ENCODE assay signal across 22 cellular contexts in the genomic region with DNA sequence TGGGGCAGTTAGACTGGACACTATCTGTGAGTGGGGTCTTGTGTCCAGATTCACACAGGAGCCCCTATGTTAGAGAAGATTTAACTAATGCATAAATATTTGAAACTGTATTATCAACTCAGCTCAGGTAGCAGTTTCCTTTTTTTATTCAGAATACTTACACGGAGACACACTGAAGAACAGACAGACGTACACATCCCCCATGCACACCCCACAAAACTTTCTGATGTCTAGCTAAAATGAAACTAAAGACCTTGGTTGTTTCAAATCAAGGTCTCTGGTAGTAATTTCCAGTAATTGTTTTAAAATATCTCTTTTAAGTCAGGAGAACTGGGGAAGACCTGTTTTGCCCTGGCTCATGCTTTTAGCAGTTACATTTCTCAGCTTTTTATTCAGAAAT. TPM values are rescaled to one million over a fixed set of nuclear protein-coding genes. Genes with fewer than 3 reads are reported as not detected.
DNase-seq lines count a peak whose midpoint lies in the region; ATAC-seq and TF ChIP-seq lines count a peak whose summit lies in the region.
"Had no signal": no experiment of that assay in that cellular context is flagged by ENCODE, and none has a peak within 500 bp of the region (broad histone marks: within the 10 kb centered on the region; RNA-seq: fewer than 3 reads in every experiment).

No MANE protein-coding gene starts in this region.

- H3K9me3 ChIP-seq in CD8-positive, alpha-beta T cell (ENCODE audit: low read length), result no peaks in the 10 kb centered on the region

- H3K36me3 Mint-ChIP-seq in activated T-cell treated with anti-CD3 and anti-CD28 coated beads, Interleukin-2, amount 50 U/mL, for 72 hours (ENCODE audit: insufficient read depth in 2 of 2), result no peaks in the 10 kb centered on the region
- H3K36me3 Mint-ChIP-seq in CD8-positive, alpha-beta T cell, result peaks cover 2% of the 10 kb centered on the region
- no peaks in the 10 kb centered on the region for H3K36me3 Mint-ChIP-seq in activated CD8-positive, alpha-beta T cell treated with anti-CD3 and anti-CD28 coated beads for 36 hours (ENCODE audit: low read depth)
- peaks cover 0 to 6% (median 4%) of the 10 kb centered on the region in 3 donors for H3K36me3 Mint-ChIP-seq in naive thymus-derived CD8-positive, alpha-beta T cell

- peak; percentile 58 to 66 for ATAC-seq in activated T-cell treated with anti-CD3 and anti-CD28 coated beads, Interleukin-2, amount 50 U/mL, for 72 hours (replicated peaks in 1 of 2)
- ATAC-seq in CD8-positive, alpha-beta T cell, result peak; percentile 38
- ATAC-seq in activated CD8-positive, alpha-beta T cell treated with anti-CD3 and anti-CD28 coated beads for 36 hours, result peak; percentile 45
- ATAC-seq in naive thymus-derived CD8-positive, alpha-beta T cell, result no peak
- ATAC-seq: K562, PC-3 had no signal

- no peaks in the 10 kb centered on the region for H3K27me3 ChIP-seq in CD8-positive, alpha-beta T cell (ENCODE audit: insufficient read depth, low read length)

- no peaks in the 10 kb centered on the region for H3K9me3 Mint-ChIP-seq in activated T-cell treated with anti-CD3 and anti-CD28 coated beads, Interleukin-2, amount 50 U/mL, for 72 hours
- H3K9me3 Mint-ChIP-seq in CD8-positive, alpha-beta T cell, result no peaks in the 10 kb centered on the region
- H3K9me3 Mint-ChIP-seq in activated CD8-positive, alpha-beta T cell treated with anti-CD3 and anti-CD28 coated beads for 36 hours, result no peaks in the 10 kb centered on the region
- H3K9me3 Mint-ChIP-seq in naive thymus-derived CD8-positive, alpha-beta T cell, result no peaks in the 10 kb centered on the region

- H3K4me1 Mint-ChIP-seq in activated T-cell treated with anti-CD3 and anti-CD28 coated beads, Interleukin-2, amount 50 U/mL, for 72 hours (ENCODE audit: low read depth), result peaks cover 41% of the 10 kb centered on the region
- H3K4me1 Mint-ChIP-seq in CD8-positive, alpha-beta T cell (ENCODE audit: low read depth), result peaks cover 15% of the 10 kb centered on the region
- H3K4me1 Mint-ChIP-seq in activated CD8-positive, alpha-beta T cell treated with anti-CD3 and anti-CD28 coated beads for 36 hours (ENCODE audit: low read depth), result peaks cover 28% of the 10 kb centered on the region
- peaks cover 12 to 38% (median 21%) of the 10 kb centered on the region in 4 donors for H3K4me1 Mint-ChIP-seq in naive thymus-derived CD8-positive, alpha-beta T cell

- POLR2A ChIA-PET in CD8-positive, alpha-beta T cell (lab: Charles Lee), result no interaction called here
- POLR2A ChIA-PET in activated CD8-positive, alpha-beta T cell treated with anti-CD3 and anti-CD28 coated beads for 36 hours (lab: Charles Lee), result no interaction called here
- POLR2A ChIA-PET in naive thymus-derived CD8-positive, alpha-beta T cell (lab: Charles Lee), result no interaction called here

- H3K27ac ChIP-seq in CD8-positive, alpha-beta T cell (ENCODE audit: low read depth, low read length), result no peak overlapping the region
- H3K27ac ChIP-seq: C4-2B had no signal

- no peaks in the 10 kb centered on the region for H3K36me3 ChIP-seq in CD8-positive, alpha-beta T cell (ENCODE audit: insufficient read depth, low read length)

- no peak for TF ChIP-seq CTCF in CD8-positive, alpha-beta T cell (IDR thresholded peaks at IDR 0.05)
- TF ChIP-seq CTCF in activated CD8-positive, alpha-beta T cell treated with anti-CD3 and anti-CD28 coated beads for 36 hours (IDR thresholded peaks at IDR 0.05), result no peak

- CTCF ChIA-PET in CD8-positive, alpha-beta T cell (lab: Charles Lee), result interaction anchor here (1.1 to 1.5 kb wide), 2 partner anchors 12 to 36 kb away, joined by 3 to 5 read pairs; no protein-coding TSS in a partner anchor
- CTCF ChIA-PET in activated CD8-positive, alpha-beta T cell treated with anti-CD3 and anti-CD28 coated beads for 36 hours (lab: Charles Lee), result interaction anchor here (0.7 kb wide), 2 partner anchors 12 to 190 kb away, joined by 3 read pairs; no protein-coding TSS in a partner anchor

- peak overlapping the region; percentile 85 for H3K27ac Mint-ChIP-seq in activated T-cell treated with anti-CD3 and anti-CD28 coated beads, Interleukin-2, amount 50 U/mL, for 72 hours
- no peak overlapping the region for H3K27ac Mint-ChIP-seq in CD8-positive, alpha-beta T cell
- H3K27ac Mint-ChIP-seq in activated CD8-positive, alpha-beta T cell treated with anti-CD3 and anti-CD28 coated beads for 36 hours, result peak overlapping the region; percentile 35
- peak overlapping the region in 8 of 10 donors; percentile 5 to 77 (median 60) for H3K27ac Mint-ChIP-seq in naive thymus-derived CD8-positive, alpha-beta T cell

- H3K27me3 Mint-ChIP-seq in activated T-cell treated with anti-CD3 and anti-CD28 coated beads, Interleukin-2, amount 50 U/mL, for 72 hours (ENCODE audit: low read depth), result no peaks in the 10 kb centered on the region
- no peaks in the 10 kb centered on the region for H3K27me3 Mint-ChIP-seq in CD8-positive, alpha-beta T cell (ENCODE audit: low read depth)
- H3K27me3 Mint-ChIP-seq in activated CD8-positive, alpha-beta T cell treated with anti-CD3 and anti-CD28 coated beads for 36 hours, result no peaks in the 10 kb centered on the region
- no peaks in the 10 kb centered on the region for H3K27me3 Mint-ChIP-seq in naive thymus-derived CD8-positive, alpha-beta T cell

- H3K4me3 Mint-ChIP-seq in activated T-cell treated with anti-CD3 and anti-CD28 coated beads, Interleukin-2, amount 50 U/mL, for 72 hours, result peak overlapping the region; percentile 41 to 61
- H3K4me3 Mint-ChIP-seq in CD8-positive, alpha-beta T cell, result no peak overlapping the region
- H3K4me3 Mint-ChIP-seq in activated CD8-positive, alpha-beta T cell treated with anti-CD3 and anti-CD28 coated beads for 36 hours, result no peak overlapping the region
- peak overlapping the region in 1 of 10 donors; percentile 52 for H3K4me3 Mint-ChIP-seq in naive thymus-derived CD8-positive, alpha-beta T cell

- no peak for DNase-seq in activated T-cell treated with anti-CD3 and anti-CD28 coated beads, Interleukin-2, amount 50 U/mL, for 72 hours
- DNase-seq in activated T-cell treated with anti-CD3 and anti-CD28 coated beads for 4 hours (no peak), OCI-M1 (lab: John Stamatoyannopoulos, UW) (no peak), NCI-H774 (lab: John Stamatoyannopoulos, UW) (no peak)
- DNase-seq in CD8-positive, alpha-beta T cell, result no peak
- DNase-seq in activated CD8-positive, alpha-beta T cell treated with anti-CD3 and anti-CD28 coated beads for 36 hours, result no peak
- DNase-seq in naive thymus-derived CD8-positive, alpha-beta T cell, result peak in 2 of 10 donors; percentile 5 to 25
- DNase-seq: ACHN, AML-193, COR-L47, DMS153, GDM1, NCI-H1105, NCI-H1694 treated with DMSO at 0.1 percent for 48 hours, NCI-H2107, NCI-H510A, NCI-H82, PC-3, RPMI8226, SHP77 treated with DMSO at 0.1 percent for 48 hours had no signal

- H3K4me1 ChIP-seq in CD8-positive, alpha-beta T cell (ENCODE audit: insufficient read depth, low read length), result peaks cover 10% of the 10 kb centered on the region

- no peak overlapping the region for H3K4me3 ChIP-seq in CD8-positive, alpha-beta T cell (ENCODE audit: low read depth, low read length)
- H3K4me3 ChIP-seq: K562 had no signal

- intact Hi-C loops in CD8-positive, alpha-beta T cell (cut with DNase I, micrococcal nuclease), result no loop called here
- intact Hi-C loops in activated CD8-positive, alpha-beta T cell treated with anti-CD3 and anti-CD28 coated beads for 36 hours (cut with micrococcal nuclease), result no loop called here

RNA-seq across cellular contexts. Expression of gene PRKCQ, which starts 55.7 kb away (rescaled TPM):
- 10 to 100 TPM; 42.9 to 49.2 TPM for total RNA-seq in activated T-cell treated with anti-CD3 and anti-CD28 coated beads, Interleukin-2, amount 50 U/mL, for 72 hours
- total RNA-seq in CD8-positive, alpha-beta T cell, result 10 to 100 TPM; 26.3 to 26.6 TPM
- 10 to 100 TPM; 46.3 to 47.1 TPM for total RNA-seq in activated CD8-positive, alpha-beta T cell treated with anti-CD3 and anti-CD28 coated beads for 36 hours
- 10 to 100 TPM; 59.3 to 60.0 TPM for total RNA-seq in naive thymus-derived CD8-positive, alpha-beta T cell
- 10 to 100 TPM; 30.9 to 51.6 (median 37.6) TPM for polyA plus RNA-seq in naive thymus-derived CD8-positive, alpha-beta T cell
- total RNA-seq: PC-3 had no signal

Comparison
In these comparisons a context has a peak if more than half of its experiments do, and no peak if none do; other contexts are left out.
1. ATAC-seq: peak in activated T-cell treated with anti-CD3 and anti-CD28 coated beads, Interleukin-2, amount 50 U/mL, for 72 hours (2 of 2), CD8-positive, alpha-beta T cell (single experiment) and activated CD8-positive, alpha-beta T cell treated with anti-CD3 and anti-CD28 coated beads for 36 hours (single experiment); none in naive thymus-derived CD8-positive, alpha-beta T cell (0 of 2).
2. H3K4me3 Mint-ChIP-seq: peak in activated T-cell treated with anti-CD3 and anti-CD28 coated beads, Interleukin-2, amount 50 U/mL, for 72 hours (2 of 2); none in CD8-positive, alpha-beta T cell (single experiment) and activated CD8-positive, alpha-beta T cell treated with anti-CD3 and anti-CD28 coated beads for 36 hours (single experiment).